In genomic region chr2:186653511-186653910, GRCh38 we compare ENCODE assay signal across 25 cellular contexts. TPM values are rescaled to one million over a fixed set of nuclear protein-coding genes. Genes with fewer than 3 reads are reported as not detected.
DNase-seq lines count a peak whose midpoint lies in the region; ATAC-seq, FAIRE-seq and TF ChIP-seq lines count a peak whose summit lies in the region.
"Had no signal": no experiment of that assay in that cellular context is flagged by ENCODE, and none has a peak within 500 bp of the region (broad histone marks: within the 10 kb centered on the region; RNA-seq: fewer than 3 reads in every experiment).

No MANE protein-coding gene starts in this region.

- FAIRE-seq in endometrium (lab: Jason Lieb, UNC) = peak; percentile 95
- FAIRE-seq in islet of Langerhans (lab: Jason Lieb, UNC) = peak; percentile 5
- FAIRE-seq: H1 had no signal

- no peaks in the 10 kb centered on the region for H3K9me3 ChIP-seq in gastrocnemius medialis

- H3K4me3 ChIP-seq in gastrocnemius medialis = no peak overlapping the region

- H3K27ac ChIP-seq in gastrocnemius medialis = no peak overlapping the region
- H3K27ac ChIP-seq: C4-2B, RWPE1 had no signal

- H3K4me1 ChIP-seq in gastrocnemius medialis = no peaks in the 10 kb centered on the region

- H3K27me3 ChIP-seq in gastrocnemius medialis = no peaks in the 10 kb centered on the region

- intact Hi-C loops in gastrocnemius medialis (cut with DNase I; ENCODE audit: low total_unique reads) = no loop called here

- no peak for ATAC-seq in gastrocnemius medialis

- peaks cover 0 to 64% of the 10 kb centered on the region in 2 donors for H3K36me3 ChIP-seq in gastrocnemius medialis

- no peak for TF ChIP-seq POLR2A in gastrocnemius medialis (IDR thresholded peaks at IDR 0.05)

- in situ Hi-C loops in gastrocnemius medialis (cut with MboI; ENCODE audit: low sequenced_read_pairs in 4 of 4) = no loop called here

- DNase-seq in AG08395 (ENCODE audit: low spot score) (peak; percentile 9), GM04503 (ENCODE audit: low read depth) (peak; percentile 7), NCI-H345 (lab: John Stamatoyannopoulos, UW) (no peak), gastrocnemius medialis (no peak)
- DNase-seq in activated CD4-positive, alpha-beta T cell treated with anti-CD3 and anti-CD28 coated beads for 4 hours = no peak
- DNase-seq: 8988T; CD8-positive, alpha-beta memory T cell; DMS 273 treated with DMSO at 0.1 percent for 48 hours; DMS79; EL; GF-D8; HCEC 1CT; KBM-7; MV-4-11; NCI-H1105; NCI-H146; NCI-H2029 treated with DMSO at 0.1 percent for 48 hours; NCI-H510A; NCI-H69; SHP77 had no signal

- TF ChIP-seq CTCF in gastrocnemius medialis (IDR thresholded peaks at IDR 0.05 in 4 of 5, conservative IDR thresholded peaks at IDR 0.05 in 1 of 5) = no peak

RNA-seq across cellular contexts. Expression of gene FAM171B, which starts 40.3 kb away (rescaled TPM):
- 1 to 10 TPM in 3 of 4 donors, under 1 TPM in 1; 0.63 to 2.4 (median 2.1) TPM for total RNA-seq in gastrocnemius medialis

Comparison
In these comparisons a context has a peak if more than half of its experiments do, and no peak if none do; other contexts are left out.
1. DNase-seq: peak in AG08395 (single experiment) and GM04503 (single experiment); none in NCI-H345 (single experiment), gastrocnemius medialis (0 of 2) and activated CD4-positive, alpha-beta T cell treated with anti-CD3 and anti-CD28 coated beads for 4 hours (0 of 2).